19 cellular contexts compared by ENCODE assay signal in genomic region chr2:38370664-38371063, GRCh38.
"Had no signal": no experiment of that assay in that cellular context is flagged by ENCODE, and none has a peak within 500 bp of the region (broad histone marks: within the 10 kb centered on the region; RNA-seq: fewer than 3 reads in every experiment).

No MANE protein-coding gene starts in this region.

- H3K27ac Mint-ChIP-seq: activated CD4-positive, alpha-beta memory T cell treated with anti-CD3 and anti-CD28 coated beads for 36 hours; activated naive CD4-positive, alpha-beta T cell treated with anti-CD3 and anti-CD28 coated beads for 36 hours; activated naive CD8-positive, alpha-beta T cell treated with anti-CD3 and anti-CD28 coated beads, Interleukin-2, amount 50 U/mL, for 24 hours; activated T-cell treated with anti-CD3 and anti-CD28 coated beads, Interleukin-2, amount 50 U/mL, for 24 hours; progenitor cell of endocrine pancreas had no signal

- H3K9me3 ChIP-seq: heart right ventricle, left ventricle myocardium inferior, stomach, upper lobe of right lung had no signal

- H3K36me3 ChIP-seq: left ventricle myocardium inferior, stomach, upper lobe of right lung had no signal

- H3K27ac ChIP-seq: heart right ventricle, left ventricle myocardium inferior, skin epidermis, upper lobe of right lung, VCaP had no signal

- H3K27me3 Mint-ChIP-seq: activated CD4-positive, alpha-beta memory T cell treated with anti-CD3 and anti-CD28 coated beads for 36 hours; activated naive CD8-positive, alpha-beta T cell treated with anti-CD3 and anti-CD28 coated beads, Interleukin-2, amount 50 U/mL, for 24 hours; activated T-cell treated with anti-CD3 and anti-CD28 coated beads, Interleukin-2, amount 50 U/mL, for 24 hours; progenitor cell of endocrine pancreas had no signal

- H3K27me3 ChIP-seq: heart right ventricle, stomach, upper lobe of right lung had no signal

- ATAC-seq: activated naive CD8-positive, alpha-beta T cell treated with anti-CD3 and anti-CD28 coated beads, Interleukin-2, amount 50 U/mL, for 24 hours; esophagus mucosa; heart right ventricle; right cardiac atrium; upper lobe of right lung had no signal

- H3K9me3 Mint-ChIP-seq: activated CD4-positive, alpha-beta memory T cell treated with anti-CD3 and anti-CD28 coated beads for 36 hours; activated naive CD4-positive, alpha-beta T cell treated with anti-CD3 and anti-CD28 coated beads for 36 hours; activated naive CD8-positive, alpha-beta T cell treated with anti-CD3 and anti-CD28 coated beads, Interleukin-2, amount 50 U/mL, for 24 hours; activated T-cell treated with anti-CD3 and anti-CD28 coated beads, Interleukin-2, amount 50 U/mL, for 24 hours; neural crest cell had no signal

- H3K4me3 ChIP-seq: heart right ventricle, left ventricle myocardium inferior, skin epidermis, stomach, upper lobe of right lung had no signal

- H3K4me3 Mint-ChIP-seq: activated CD4-positive, alpha-beta memory T cell treated with anti-CD3 and anti-CD28 coated beads for 36 hours; activated naive CD4-positive, alpha-beta T cell treated with anti-CD3 and anti-CD28 coated beads for 36 hours; activated naive CD8-positive, alpha-beta T cell treated with anti-CD3 and anti-CD28 coated beads, Interleukin-2, amount 50 U/mL, for 24 hours; activated T-cell treated with anti-CD3 and anti-CD28 coated beads, Interleukin-2, amount 50 U/mL, for 24 hours; neural crest cell had no signal

- DNase-seq: activated CD4-positive, alpha-beta memory T cell treated with anti-CD3 and anti-CD28 coated beads for 36 hours; activated naive CD4-positive, alpha-beta T cell treated with anti-CD3 and anti-CD28 coated beads for 36 hours; activated naive CD8-positive, alpha-beta T cell treated with anti-CD3 and anti-CD28 coated beads, Interleukin-2, amount 50 U/mL, for 24 hours; activated T-cell treated with anti-CD3 and anti-CD28 coated beads, Interleukin-2, amount 50 U/mL, for 24 hours; aorta; cerebellar nuclear complex; cortex of kidney; effector CD4-positive, alpha-beta T cell; heart right ventricle; left ventricle myocardium inferior; mammary epithelial cell; right cardiac atrium; stomach; upper lobe of right lung had no signal
